In the genomic region with DNA sequence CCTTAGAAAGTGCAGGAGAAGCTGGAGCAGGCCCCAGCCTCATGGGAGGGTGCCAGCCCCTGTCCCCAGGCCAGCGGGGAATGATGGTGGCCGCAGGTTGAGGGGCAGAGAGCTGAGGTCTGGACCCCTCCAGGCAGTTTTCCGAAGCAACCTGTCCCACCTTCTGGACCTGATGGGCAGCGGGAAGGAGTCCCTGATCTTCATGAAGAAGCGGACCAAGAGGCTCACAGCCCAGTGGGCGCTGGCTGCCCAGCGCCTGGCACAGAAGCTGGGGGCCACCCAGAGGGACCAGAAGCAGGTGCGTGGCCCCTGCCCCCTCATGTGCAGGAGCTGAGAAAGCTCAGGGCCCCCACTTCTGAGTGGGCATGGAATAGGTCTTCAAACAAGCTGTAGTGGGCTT, we compare ENCODE assay signal across 30 cellular contexts. TPM values are rescaled to one million over a fixed set of nuclear protein-coding genes. Genes with fewer than 3 reads are reported as not detected.
DNase-seq lines count a peak whose midpoint lies in the region; FAIRE-seq and TF ChIP-seq lines count a peak whose summit lies in the region.
"Had no signal": no experiment of that assay in that cellular context is flagged by ENCODE, and none has a peak within 500 bp of the region (broad histone marks: within the 10 kb centered on the region; RNA-seq: fewer than 3 reads in every experiment).

No MANE protein-coding gene starts in this region.

- no peak overlapping the region for H3K4me3 ChIP-seq in kidney (ENCODE audit: low read length in 2 of 2)
- H3K4me3 ChIP-seq: A549; BLaER1; BLaER1 treated with 17β-estradiol and CSF1 and Interleukin-3, amounts not matched to agents 10 nM and 100 nM had no signal

- peaks cover 0 to 3% of the 10 kb centered on the region in 2 donors for H3K9me3 ChIP-seq in kidney (ENCODE audit: control insufficient read depth in 1 of 2, low read length in 2 of 2)
- H3K9me3 ChIP-seq: A549; BE2C; BLaER1; BLaER1 treated with 17β-estradiol and CSF1 and Interleukin-3, amounts not matched to agents 10 nM and 100 nM; Caco-2 had no signal

- FAIRE-seq in kidney (lab: Jason Lieb, UNC) = no peak
- FAIRE-seq: A204.1, A549, D721Med had no signal

- no peak overlapping the region for H3K27ac ChIP-seq in kidney (ENCODE audit: low read depth in 2 of 2, low read length in 2 of 2)
- H3K27ac ChIP-seq: 22Rv1; A549; BLaER1; BLaER1 treated with 17β-estradiol and CSF1 and Interleukin-3, amounts not matched to agents 10 nM and 100 nM; C4-2B had no signal

- H3K9ac ChIP-seq in kidney (ENCODE audit: low read length in 2 of 2) = no peak overlapping the region
- H3K9ac ChIP-seq: BLaER1; BLaER1 treated with 17β-estradiol and CSF1 and Interleukin-3, amounts not matched to agents 10 nM and 100 nM had no signal

- TF ChIP-seq CTCF in kidney (IDR thresholded peaks at IDR 0.05; ENCODE audit: borderline replicate concordance, extremely low read depth, insufficient read depth) = no peak

- intact Hi-C loops in kidney (cut with DNase I) = no loop called here

- no peaks in the 10 kb centered on the region for H3K36me3 ChIP-seq in kidney (ENCODE audit: control insufficient read depth in 1 of 2, insufficient read depth in 2 of 2, low read length in 2 of 2)

- peaks cover 0 to 5% of the 10 kb centered on the region in 2 donors for H3K4me1 ChIP-seq in kidney (ENCODE audit: control insufficient read depth in 1 of 2, insufficient read depth in 1 of 2, low read depth in 1 of 2, low read length in 2 of 2)
- H3K4me1 ChIP-seq: A549, Caco-2 had no signal

- peak; percentile 54 for DNase-seq in kidney
- DNase-seq in stimulated activated CD4-positive, alpha-beta T cell treated with anti-CD3 and anti-CD28 coated beads, Interleukin-1b, Interleukin-23, amount 100 ng/mL, for 48 hours = no peak
- DNase-seq: 8988T; ACHN; AML-193; BE2C; C1 segment of cervical spinal cord; Calu3; CD4-positive, alpha-beta memory T cell; CD4-positive, alpha-beta T cell; CD4-positive, CD25-positive, alpha-beta regulatory T cell; CD8-positive, alpha-beta memory T cell; CD8-positive, alpha-beta T cell; COR-L47; DMS 273 treated with DMSO at 0.1 percent for 48 hours; DMS153; DMS53; DMS79; DMS79 treated with DMSO at 0.1 percent for 48 hours; DND-41; EL had no signal

RNA-seq across cellular contexts. Expression of gene MGAT5B, which starts 36.8 kb away (rescaled TPM):
- total RNA-seq in kidney = 2.3 TPM
- polyA plus RNA-seq in kidney (ENCODE audit: insufficient read depth, low read depth, low replicate concordance) = 0.56 TPM
- total RNA-seq: CD4-positive, CD25-positive, alpha-beta regulatory T cell had no signal
- polyA plus RNA-seq: CD14-positive monocyte; CD4-positive, CD25-positive, alpha-beta regulatory T cell had no signal
